7 cellular contexts compared by ENCODE assay signal in the genomic region with DNA sequence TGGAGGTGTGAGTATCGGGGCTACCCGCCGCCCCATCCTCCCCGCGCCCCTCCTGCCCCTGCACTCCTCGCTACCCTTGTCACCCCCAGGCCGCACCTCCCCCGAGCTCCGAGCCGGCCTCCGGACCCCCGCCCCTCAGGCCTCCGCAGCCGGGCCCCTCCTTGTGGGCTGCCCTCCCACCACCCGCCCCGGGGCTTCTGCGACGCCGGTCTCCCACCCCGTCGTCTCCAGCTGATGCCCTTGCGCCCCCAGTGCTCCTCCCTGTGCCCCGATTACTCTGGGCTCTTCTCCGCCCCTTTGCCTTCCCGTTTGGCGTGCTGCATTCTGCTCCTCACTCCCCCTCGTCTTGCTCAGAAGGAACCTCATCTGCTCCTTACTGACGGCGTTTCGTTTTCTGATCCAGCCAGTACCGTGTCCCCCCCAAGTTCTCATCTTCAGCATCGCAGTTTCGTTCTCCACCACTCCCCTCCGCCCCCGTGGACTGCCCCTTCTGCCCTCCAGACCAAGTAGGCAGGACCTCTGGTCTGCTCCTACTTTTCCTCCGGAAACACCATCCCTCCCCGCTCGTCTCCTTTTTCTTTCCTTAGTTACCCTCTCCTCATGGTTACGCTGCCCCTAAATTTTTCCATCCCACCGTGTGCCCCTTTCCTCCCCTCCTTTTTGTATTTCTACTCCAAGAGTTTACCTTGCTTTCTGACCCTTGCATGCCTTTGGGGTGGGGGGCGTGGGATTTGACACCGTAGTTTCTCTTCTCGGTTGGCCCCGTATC. TPM values are rescaled to one million over a fixed set of nuclear protein-coding genes. Genes with fewer than 3 reads are reported as not detected.
DNase-seq lines count a peak whose midpoint lies in the region; ATAC-seq, FAIRE-seq and TF ChIP-seq lines count a peak whose summit lies in the region.

No MANE protein-coding gene starts in this region.

- no peak for TF ChIP-seq CTCF in GM12875 (IDR thresholded peaks at IDR 0.05; ENCODE audit: borderline replicate concordance, insufficient read depth, low read depth, low read length)
- TF ChIP-seq CTCF in bronchial epithelial cell (IDR thresholded peaks at IDR 0.05; ENCODE audit: insufficient read depth, low read length, severe bottlenecking): no peak
- TF ChIP-seq CTCF in kidney epithelial cell (IDR thresholded peaks at IDR 0.05; ENCODE audit: insufficient read depth, low read length, poor library complexity, severe bottlenecking): no peak

- in situ Hi-C loops in SK-MEL-5 (cut with HindIII; ENCODE audit: low pct_unique_long_range_greater_than_20kb, low sequenced_read_pairs): no loop called here

- H3K27me3 ChIP-seq in bronchial epithelial cell (ENCODE audit: control insufficient read depth, insufficient read depth, low read length) (no peaks in the 10 kb centered on the region), kidney epithelial cell (ENCODE audit: control insufficient read depth, insufficient read depth, low read length) (no peaks in the 10 kb centered on the region)

- H3K36me3 ChIP-seq in bronchial epithelial cell (ENCODE audit: control insufficient read depth, insufficient read depth, low read length) (no peaks in the 10 kb centered on the region), kidney epithelial cell (ENCODE audit: control insufficient read depth, insufficient read depth, low read length) (no peaks in the 10 kb centered on the region)

- FAIRE-seq in bronchial epithelial cell (lab: Jason Lieb, UNC): no peak

- ATAC-seq in HG02798 (IDR thresholded peaks at IDR 0.05; ENCODE audit: poor library complexity, unreplicated experiment) (peak; percentile 1), GM19467 (IDR thresholded peaks at IDR 0.05; ENCODE audit: unreplicated experiment) (no peak)

- H3K4me3 ChIP-seq in GM12875 (ENCODE audit: low read depth, low read length) (peak overlapping the region; percentile 93), bronchial epithelial cell (ENCODE audit: low read depth, low read length) (peak overlapping the region; percentile 96), kidney epithelial cell (ENCODE audit: low read depth, low read length) (peak overlapping the region; percentile 98)

- DNase-seq in SK-MEL-5 (ENCODE audit: low read depth, low spot score) (peak; percentile 37), bronchial epithelial cell (ENCODE audit: low read depth) (no peak), kidney epithelial cell (ENCODE audit: low read depth) (no peak)
- DNase-seq in stimulated activated CD4-positive, alpha-beta T cell treated with anti-CD3 and anti-CD28 coated beads, Interleukin-4, amount 100 ng/mL, for 24 hours: peak; percentile 33

RNA-seq across cellular contexts. Expression of a gene that starts 0.8 kb away (rescaled TPM):
- 30.4 and 31.9 TPM in 2 replicates for total RNA-seq in SK-MEL-5 (2014; rRNA removed; shearing (Covaris generic))
- 27.6 and 39.7 TPM in 2 replicates for polyA plus RNA-seq in SK-MEL-5 (2015; cell fraction: cytosol; rRNA removed)
- 24.0 and 25.4 TPM in 2 replicates for polyA plus RNA-seq in SK-MEL-5 (2015; cell fraction: nucleus; rRNA removed)
- total RNA-seq in bronchial epithelial cell (20.0 and 23.9 TPM in 2 replicates), kidney epithelial cell (18.1 and 18.8 TPM in 2 replicates)

Comparison
In these comparisons a context has a peak if more than half of its experiments do, and no peak if none do; other contexts are left out.
1. DNase-seq: peak in SK-MEL-5 (single experiment) and stimulated activated CD4-positive, alpha-beta T cell treated with anti-CD3 and anti-CD28 coated beads, Interleukin-4, amount 100 ng/mL, for 24 hours (single experiment); none in bronchial epithelial cell (single experiment) and kidney epithelial cell (single experiment).
2. Peak in every context shown above with its lines, with median percentiles within 50 percentile points of each other: H3K4me3 ChIP-seq.